Comparison of ENCODE assay signal across 16 cellular contexts in genomic region chrX:13375596-13375995, GRCh38. TPM values are rescaled to one million over a fixed set of nuclear protein-coding genes. Genes with fewer than 3 reads are reported as not detected.
"Had no signal": no experiment of that assay in that cellular context is flagged by ENCODE, and none has a peak within 500 bp of the region (broad histone marks: within the 10 kb centered on the region; RNA-seq: fewer than 3 reads in every experiment).

No MANE protein-coding gene starts in this region.

RNA-seq across cellular contexts. Expression of gene ATXN3L, which starts 55.7 kb away (rescaled TPM):
- total RNA-seq: activated CD4-positive, alpha-beta T cell treated with anti-CD3 and anti-CD28 coated beads for 36 hours; activated CD4-positive, alpha-beta T cell treated with anti-CD3 and anti-CD28 coated beads, Interleukin-2, amount 10 ng/mL, durations not matched to agents 7 days and 5 days; activated CD8-positive, alpha-beta T cell treated with anti-CD3 and anti-CD28 coated beads, Interleukin-2, amount 10 ng/mL, durations not matched to agents 7 days and 5 days; activated naive CD8-positive, alpha-beta T cell treated with anti-CD3 and anti-CD28 coated beads, Interleukin-2, amount 10 ng/mL, durations not matched to agents 7 days and 5 days; activated T-helper 2 cell treated with anti-CD3 and anti-CD28 coated beads, Interferon-gamma antibody, Interleukin-2, Interleukin-4, amounts not matched to agents 10 μg/mL and 5 μg/mL and 100 μg/mL, durations not matched to agents 14 hours and 24 hours and 36 hours; ascending aorta; body of pancreas; breast epithelium; cardiac septum; MCF 10A; OCI-LY7; PC-9; SJSA1; WTC11 had no signal
- polyA plus RNA-seq: adipose tissue, SK-N-SH had no signal
